1 cellular context compared by ENCODE assay signal in genomic region chr22:26502688-26503561, GRCh38.
A peak's percentile ranks its signal among the peaks of the same experiment; 100 is the strongest.
TF ChIP-seq lines count a peak whose summit lies in the region.

No MANE protein-coding gene starts in this region.

TF ChIP-seq in HepG2, 621 proteins besides CTCF, POLR2A, EP300 and RAD21:
- TF ChIP-seq GATAD1 (CRISPR knock-in tag; IDR thresholded peaks at IDR 0.05) (no peak), ZSCAN20 (CRISPR knock-in tag; IDR thresholded peaks at IDR 0.05; ENCODE audit: borderline replicate concordance) (no peak), SIX1 (CRISPR knock-in tag; IDR thresholded peaks at IDR 0.05; ENCODE audit: borderline replicate concordance) (peak; percentile 80; the same call in 1 of the 2 replicates), THAP7 (CRISPR knock-in tag; IDR thresholded peaks at IDR 0.05) (no peak), STAG1 (CRISPR knock-in tag; IDR thresholded peaks at IDR 0.05) (peak; percentile 58), SMC3 (IDR thresholded peaks at IDR 0.05; ENCODE audit: low read length) (peak; percentile 70; the same call in 1 of the 2 replicates), YY1 (IDR thresholded peaks at IDR 0.05; ENCODE audit: insufficient read depth, insufficient replicate concordance, low read depth, low read length) (peak; percentile 61)
